9 cellular contexts compared by ENCODE assay signal in the genomic region with DNA sequence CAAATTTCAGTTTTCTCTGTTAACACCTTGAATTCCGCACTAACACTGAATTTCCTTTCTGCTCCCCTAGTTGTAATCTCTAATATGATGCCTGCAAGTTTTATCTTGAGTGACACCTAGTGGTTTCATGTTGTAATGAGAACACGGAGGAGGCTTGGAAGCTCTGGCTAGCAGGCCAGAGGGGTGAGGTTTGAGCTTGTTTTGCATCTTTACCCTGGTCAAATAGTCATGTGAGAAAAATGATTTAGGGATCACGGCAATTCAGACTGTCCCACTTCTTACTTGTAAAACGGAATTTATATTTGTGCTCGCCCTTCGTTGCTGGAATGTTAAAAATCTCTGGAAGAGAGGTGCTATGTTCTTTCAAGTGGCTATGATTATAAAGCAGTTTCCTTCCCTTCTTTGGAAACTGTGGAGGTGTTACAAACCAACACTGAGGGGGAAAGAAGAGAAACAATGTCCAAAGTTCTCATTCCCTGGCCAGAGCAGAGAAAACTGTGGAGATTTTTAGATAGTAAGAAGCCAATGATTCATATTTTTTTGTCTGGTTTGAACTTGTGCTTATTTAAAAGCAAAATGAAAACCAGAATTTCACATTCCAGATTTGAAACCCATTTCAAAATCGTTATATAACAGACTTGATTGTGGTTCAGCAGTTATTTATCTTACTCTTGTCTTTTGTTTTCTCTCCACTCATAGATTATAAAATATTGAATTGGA. TPM values are rescaled to one million over a fixed set of nuclear protein-coding genes. Genes with fewer than 3 reads are reported as not detected.
A peak's percentile ranks its signal among the peaks of the same experiment; 100 is the strongest.
DNase-seq lines count a peak whose midpoint lies in the region; ATAC-seq and TF ChIP-seq lines count a peak whose summit lies in the region.
"Had no signal": no experiment of that assay in that cellular context is flagged by ENCODE, and none has a peak within 500 bp of the region (broad histone marks: within the 10 kb centered on the region; RNA-seq: fewer than 3 reads in every experiment).

No MANE protein-coding gene starts in this region.

- peak overlapping the region; percentile 31 for H3K9ac ChIP-seq in OCI-LY3 (ENCODE audit: low read length)

- no peaks in the 10 kb centered on the region for H3K27me3 Mint-ChIP-seq in chondrocyte (ENCODE audit: low read depth)

- no peaks in the 10 kb centered on the region for H4K20me1 ChIP-seq in OCI-LY3 (ENCODE audit: insufficient read depth, low read length)

- DNase-seq in stimulated activated CD4-positive, alpha-beta T cell treated with anti-CD3 and anti-CD28 coated beads, Interleukin-12 subunit alpha, Interleukin-12 subunit beta, amount 100 ng/mL, for 4 hours, result peak; percentile 0
- no peak for DNase-seq in stimulated activated CD4-positive, alpha-beta T cell treated with anti-CD3 and anti-CD28 coated beads, Interleukin-1b, Interleukin-23, amount 100 ng/mL, for 48 hours
- DNase-seq in HuH-7 (ENCODE audit: low spot score) (peak; percentile 47), chondrocyte (ENCODE audit: low spot score) (no peak), left lobe of liver (ENCODE audit: low spot score) (no peak), suprapubic skin (ENCODE audit: low spot score in 2 of 2) (no peak)

- no peak for TF ChIP-seq EP300 in suprapubic skin (IDR thresholded peaks at IDR 0.05)

- H3K9me3 Mint-ChIP-seq in chondrocyte (ENCODE audit: low read depth), result no peaks in the 10 kb centered on the region

- WGBS in suprapubic skin, result 7% methylated on average over 7 of the region's 7 CpGs

- H3K4me3 ChIP-seq in OCI-LY3 (ENCODE audit: low read length) (0 out of 2 replicates have a peak overlapping the region, but pooled peaks have one; percentile 6), suprapubic skin (no peak overlapping the region)

- peak overlapping the region; percentile 94 for H3K27ac Mint-ChIP-seq in chondrocyte (ENCODE audit: unreplicated experiment)

- peak overlapping the region; percentile 65 for H2AFZ ChIP-seq in OCI-LY3 (ENCODE audit: low read depth, low read length)

- TF ChIP-seq POLR2A in suprapubic skin (IDR thresholded peaks at IDR 0.05), result no peak

- peak; percentile 95 for TF ChIP-seq CTCF in OCI-LY3 (IDR thresholded peaks at IDR 0.05; ENCODE audit: low read depth, low read length)
- peak; percentile 95 for TF ChIP-seq CTCF in chondrocyte (IDR thresholded peaks at IDR 0.05)
- TF ChIP-seq CTCF in suprapubic skin (IDR thresholded peaks at IDR 0.05), result peak; percentile 49 to 64

- H3K27ac ChIP-seq in OCI-LY3 (ENCODE audit: low read length), result no peak overlapping the region
- H3K27ac ChIP-seq in suprapubic skin, result peak overlapping the region; percentile 46
- H3K27ac ChIP-seq: neutrophil had no signal

- ATAC-seq in GM21723 (IDR thresholded peaks at IDR 0.05; ENCODE audit: unreplicated experiment) (peak; percentile 97), left lobe of liver (peak; percentile 92)

- H3K4me2 ChIP-seq in OCI-LY3 (ENCODE audit: low read length), result peak overlapping the region; percentile 48

- H3K4me1 ChIP-seq in OCI-LY3 (ENCODE audit: low read length), result peaks cover 38% of the 10 kb centered on the region
- peaks cover 16% of the 10 kb centered on the region for H3K4me1 ChIP-seq in suprapubic skin

- no peaks in the 10 kb centered on the region for H3K79me2 ChIP-seq in OCI-LY3 (ENCODE audit: low read length)

- H3K36me3 ChIP-seq in OCI-LY3 (replicated peaks; ENCODE audit: low read depth, low read length) (no peaks in the 10 kb centered on the region), suprapubic skin (no peaks in the 10 kb centered on the region)
- H3K36me3 ChIP-seq: neutrophil had no signal

- H3K9me3 ChIP-seq in OCI-LY3 (ENCODE audit: insufficient read depth, low read length) (no peaks in the 10 kb centered on the region), suprapubic skin (no peaks in the 10 kb centered on the region)
- H3K9me3 ChIP-seq: neutrophil had no signal

- H3K27me3 ChIP-seq in OCI-LY3 (ENCODE audit: low read depth, low read length), result no peaks in the 10 kb centered on the region
- no peaks in the 10 kb centered on the region for H3K27me3 ChIP-seq in suprapubic skin
- H3K27me3 ChIP-seq: neutrophil had no signal

- peak overlapping the region; percentile 67 for H3K4me3 Mint-ChIP-seq in chondrocyte (ENCODE audit: unreplicated experiment)

- H3K4me1 Mint-ChIP-seq in chondrocyte (ENCODE audit: low read depth), result peaks cover 34% of the 10 kb centered on the region

- no peaks in the 10 kb centered on the region for H3K36me3 Mint-ChIP-seq in chondrocyte (ENCODE audit: low read depth)

RNA-seq across cellular contexts. Expression of a gene that starts 5.3 kb away (rescaled TPM):
- 0.41 TPM in 1 of 3 replicates, not detected in the others for total RNA-seq in chondrocyte
- total RNA-seq in left lobe of liver, result not detected
- not detected for total RNA-seq in suprapubic skin

Comparison
In these comparisons a context has a peak if more than half of its experiments do, and no peak if none do; other contexts are left out.
1. DNase-seq: peak in stimulated activated CD4-positive, alpha-beta T cell treated with anti-CD3 and anti-CD28 coated beads, Interleukin-12 subunit alpha, Interleukin-12 subunit beta, amount 100 ng/mL, for 4 hours (single experiment) and HuH-7 (single experiment); none in stimulated activated CD4-positive, alpha-beta T cell treated with anti-CD3 and anti-CD28 coated beads, Interleukin-1b, Interleukin-23, amount 100 ng/mL, for 48 hours (single experiment), chondrocyte (single experiment), left lobe of liver (single experiment) and suprapubic skin (0 of 2).
2. Peak in every context shown above with its lines, with median percentiles within 50 percentile points of each other: CTCF ChIP-seq.